1 cellular context compared by ENCODE assay signal in genomic region chr11:47276923-47277322, GRCh38.
TF ChIP-seq lines count a peak whose summit lies in the region.

No MANE protein-coding gene starts in this region.

TF ChIP-seq in HepG2, 621 proteins besides CTCF, POLR2A, EP300 and RAD21:
- TF ChIP-seq ESRRA (CRISPR knock-in tag; IDR thresholded peaks at IDR 0.05; ENCODE audit: low read depth), result no peak
- TF ChIP-seq TRIM22 (IDR thresholded peaks at IDR 0.05), result no peak
- TF ChIP-seq NFRKB (IDR thresholded peaks at IDR 0.05), result no peak
- TF ChIP-seq CEBPB (IDR thresholded peaks at IDR 0.05; ENCODE audit: borderline replicate concordance, low read depth, low read length), result peak; percentile 56; the same call in 1 of the 2 replicates
